ENCODE assay signal across 19 cellular contexts in the genomic region with DNA sequence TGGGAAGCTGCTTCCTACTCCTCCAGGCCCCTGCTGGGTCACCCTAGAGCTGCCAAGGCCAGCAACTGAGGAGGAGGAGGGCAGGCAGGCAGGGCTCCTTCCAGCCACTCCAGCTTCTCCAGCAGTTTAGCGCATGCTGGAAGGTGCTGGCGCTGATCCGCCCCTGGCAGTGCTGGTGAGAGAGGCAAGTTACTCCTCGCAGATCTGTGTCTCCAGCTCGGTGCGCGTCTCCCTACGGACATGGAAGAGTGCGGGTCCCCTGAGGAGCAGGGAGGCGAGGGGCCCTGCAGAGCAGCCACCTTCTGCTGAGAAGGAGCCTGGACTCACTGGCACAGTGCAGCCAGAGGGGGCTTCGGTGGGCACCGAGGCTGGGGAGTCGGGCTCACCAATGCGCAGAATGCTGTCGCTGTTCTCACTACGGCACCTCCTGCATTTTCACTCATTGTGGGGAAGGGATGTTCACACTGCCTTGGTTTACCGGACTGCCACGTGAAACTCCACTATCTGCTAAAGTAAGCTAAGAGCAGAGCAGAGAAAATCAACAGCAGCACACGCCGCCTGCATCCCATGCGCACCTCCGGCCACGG.
DNase-seq lines count a peak whose midpoint lies in the region; ATAC-seq and TF ChIP-seq lines count a peak whose summit lies in the region.
"Had no signal": no experiment of that assay in that cellular context is flagged by ENCODE, and none has a peak within 500 bp of the region (broad histone marks: within the 10 kb centered on the region; RNA-seq: fewer than 3 reads in every experiment).

No MANE protein-coding gene starts in this region.

- H3K27ac ChIP-seq in left ventricle myocardium inferior (replicated peaks) (no peak overlapping the region), upper lobe of right lung (no peak overlapping the region)
- H3K27ac ChIP-seq: RWPE1, vagina, WERI-Rb-1 had no signal

- H3K27me3 ChIP-seq in left ventricle myocardium inferior (ENCODE audit: low read depth) (no peaks in the 10 kb centered on the region), upper lobe of right lung (no peaks in the 10 kb centered on the region)
- H3K27me3 ChIP-seq: vagina had no signal

- H3K4me1 Mint-ChIP-seq in glutamatergic neuron (ENCODE audit: low read depth, unreplicated experiment), result peaks cover 38% of the 10 kb centered on the region

- DNase-seq in cardiac septum (ENCODE audit: low spot score) (peak; percentile 51), left ventricle myocardium inferior (no peak), glutamatergic neuron (peak; percentile 23), posterior cingulate gyrus (peak in 7 of 10 donors; percentile 38 to 92 (median 53)), upper lobe of right lung (peak; percentile 61), iPS-NIHi11 (ENCODE audit: low spot score) (no peak)
- DNase-seq: activated CD8-positive, alpha-beta T cell treated with anti-CD3 and anti-CD28 coated beads, Interleukin-2, amount 10 ng/mL, durations not matched to agents 7 days and 5 days; activated effector memory CD4-positive, alpha-beta T cell treated with anti-CD3 and anti-CD28 coated beads, Interleukin-2, amount 50 U/mL, for 16 hours; effector CD8-positive, alpha-beta T cell; EL; naive B cell; NCI-H2081 treated with DMSO at 0.1 percent for 48 hours; NCI-H748 treated with DMSO at 0.1 percent for 48 hours; stimulated activated CD4-positive, alpha-beta T cell treated with anti-CD3 and anti-CD28 coated beads, Interleukin-2, amount 100 ng/mL, for 48 hours; WERI-Rb-1 had no signal

- H3K36me3 ChIP-seq in left ventricle myocardium inferior (peaks cover 14% of the 10 kb centered on the region), upper lobe of right lung (no peaks in the 10 kb centered on the region)
- H3K36me3 ChIP-seq: WERI-Rb-1 had no signal

- H3K27me3 Mint-ChIP-seq in glutamatergic neuron (ENCODE audit: unreplicated experiment), result peaks cover 15% of the 10 kb centered on the region
- H3K27me3 Mint-ChIP-seq: naive B cell had no signal

- no peak overlapping the region for H3K4me3 ChIP-seq in left ventricle myocardium inferior
- no peak overlapping the region for H3K4me3 ChIP-seq in upper lobe of right lung
- H3K4me3 ChIP-seq: vagina had no signal

- H3K9me3 Mint-ChIP-seq in glutamatergic neuron (ENCODE audit: unreplicated experiment), result peaks cover 10% of the 10 kb centered on the region

- peak overlapping the region; percentile 55 for H3K27ac Mint-ChIP-seq in glutamatergic neuron (ENCODE audit: unreplicated experiment)
- H3K27ac Mint-ChIP-seq: activated CD8-positive, alpha-beta T cell treated with anti-CD3 and anti-CD28 coated beads, Interleukin-2, amount 10 ng/mL, durations not matched to agents 7 days and 5 days had no signal

- H3K4me1 ChIP-seq in left ventricle myocardium inferior (peaks cover 33% of the 10 kb centered on the region), upper lobe of right lung (no peaks in the 10 kb centered on the region)

- intact Hi-C loops in cardiac septum (cut with DNase I), result no loop called here
- intact Hi-C loops in left ventricle myocardium inferior (cut with micrococcal nuclease), result no loop called here
- intact Hi-C loops in posterior cingulate gyrus (cut with DNase I), result loop anchor here (5.0 kb wide), 1 partner anchor 53 kb away; no protein-coding TSS in a partner anchor
- intact Hi-C loops in upper lobe of right lung (cut with DNase I), result no loop called here

- peaks cover 5% of the 10 kb centered on the region for H3K36me3 Mint-ChIP-seq in glutamatergic neuron (ENCODE audit: unreplicated experiment)

- no peak overlapping the region for H3K4me3 Mint-ChIP-seq in glutamatergic neuron (ENCODE audit: unreplicated experiment)
- H3K4me3 Mint-ChIP-seq: activated CD8-positive, alpha-beta T cell treated with anti-CD3 and anti-CD28 coated beads, Interleukin-2, amount 10 ng/mL, durations not matched to agents 7 days and 5 days; naive B cell had no signal

- no peak for ATAC-seq in upper lobe of right lung
- ATAC-seq in HG03025 (IDR thresholded peaks at IDR 0.05; ENCODE audit: low FRiP score, unreplicated experiment), result no peak
- ATAC-seq in HG03571 (IDR thresholded peaks at IDR 0.05; ENCODE audit: unreplicated experiment), result no peak
- ATAC-seq: activated CD8-positive, alpha-beta T cell treated with anti-CD3 and anti-CD28 coated beads, Interleukin-2, amount 10 ng/mL, durations not matched to agents 7 days and 5 days had no signal

- TF ChIP-seq CTCF in left ventricle myocardium inferior (IDR thresholded peaks at IDR 0.05; ENCODE audit: borderline replicate concordance) (no peak), glutamatergic neuron (IDR thresholded peaks at IDR 0.05; ENCODE audit: partially characterized antibody, unreplicated experiment) (no peak), upper lobe of right lung (IDR thresholded peaks at IDR 0.05) (no peak)

- H3K9me3 ChIP-seq in left ventricle myocardium inferior (replicated peaks), result no peaks in the 10 kb centered on the region
- H3K9me3 ChIP-seq in upper lobe of right lung, result no peaks in the 10 kb centered on the region
- H3K9me3 ChIP-seq: vagina had no signal

Comparison
In these comparisons a context has a peak if more than half of its experiments do, and no peak if none do; other contexts are left out.
1. DNase-seq: peak in cardiac septum (single experiment), glutamatergic neuron (single experiment), posterior cingulate gyrus (7 of 10) and upper lobe of right lung (single experiment); none in left ventricle myocardium inferior (single experiment) and iPS-NIHi11 (single experiment).